Comparison of ENCODE assay signal across 15 cellular contexts in genomic region chr6:148967128-148967527, GRCh38.
DNase-seq lines count a peak whose midpoint lies in the region; ATAC-seq and TF ChIP-seq lines count a peak whose summit lies in the region.
"Had no signal": no experiment of that assay in that cellular context is flagged by ENCODE, and none has a peak within 500 bp of the region (broad histone marks: within the 10 kb centered on the region; RNA-seq: fewer than 3 reads in every experiment).

No MANE protein-coding gene starts in this region.

- no peaks in the 10 kb centered on the region for H3K9me3 ChIP-seq in HUES48 (ENCODE audit: control insufficient read depth, insufficient read depth, low read length)

- H3K4me3 ChIP-seq in HUES48 (ENCODE audit: low read depth, low read length) = no peak overlapping the region
- H3K4me3 ChIP-seq: GM12878, GM23248 had no signal

- no peaks in the 10 kb centered on the region for H3K9me3 Mint-ChIP-seq in brain
- no peaks in the 10 kb centered on the region for H3K9me3 Mint-ChIP-seq in nephron progenitor cell

- peaks cover 11% of the 10 kb centered on the region for H3K36me3 Mint-ChIP-seq in brain
- peaks cover 27% of the 10 kb centered on the region for H3K36me3 Mint-ChIP-seq in nephron progenitor cell (ENCODE audit: low read depth)

- peak overlapping the region in 1 of 5 experiments; percentile 60 for H3K4me3 Mint-ChIP-seq in brain
- H3K4me3 Mint-ChIP-seq in nephron progenitor cell = no peak overlapping the region

- no peak for ATAC-seq in GM19397 (IDR thresholded peaks at IDR 0.05; ENCODE audit: unreplicated experiment)
- ATAC-seq: GM12878, SK-N-SH treated with all-trans-retinoic acid at 6 μM for 48 hours had no signal

- H3K27ac ChIP-seq in HUES48 (ENCODE audit: low read depth, low read length) = peak overlapping the region; percentile 57
- H3K27ac ChIP-seq: GM23248 had no signal

- H3K27ac Mint-ChIP-seq in brain (peak overlapping the region in 4 of 5 experiments; percentile 67 to 96 (median 92)), nephron progenitor cell (peak overlapping the region; percentile 81)

- H3K27me3 ChIP-seq in HUES48 (ENCODE audit: control insufficient read depth, insufficient read depth, low read length) = no peaks in the 10 kb centered on the region

- DNase-seq in COR-L47 (lab: John Stamatoyannopoulos, UW) (peak; percentile 28), nephron progenitor cell (no peak), GM19238 (ENCODE audit: insufficient read length, low spot score) (no peak)
- no peak for DNase-seq in NK-92 treated with Interleukin-12 subunit alpha and Interleukin-12 subunit beta, amount 100 ng/mL, for 24 hours (lab: John Stamatoyannopoulos, UW)
- DNase-seq: DMS 273 treated with DMSO at 0.1 percent for 48 hours, GDM1, GM23248, Karpas-422, NCI-H2029 treated with DMSO at 0.1 percent for 48 hours, NCI-H524 had no signal

- peaks cover 13% of the 10 kb centered on the region for H3K36me3 ChIP-seq in HUES48 (ENCODE audit: control insufficient read depth, insufficient read depth, low read length)

- peaks cover 52% of the 10 kb centered on the region for H3K4me1 ChIP-seq in HUES48 (ENCODE audit: control insufficient read depth, insufficient read depth, low read length)

- H3K4me1 Mint-ChIP-seq in brain (peaks cover 60% of the 10 kb centered on the region), nephron progenitor cell (peaks cover 88% of the 10 kb centered on the region)

- H3K9ac ChIP-seq in HUES48 (ENCODE audit: low read depth, low read length) = no peak overlapping the region
- H3K9ac ChIP-seq: GM23248 had no signal

- TF ChIP-seq CTCF in brain (conservative IDR thresholded peaks at IDR 0.05) = no peak
- TF ChIP-seq CTCF in nephron progenitor cell (IDR thresholded peaks at IDR 0.05) = no peak

- H3K27me3 Mint-ChIP-seq in brain = peaks cover 6% of the 10 kb centered on the region
- H3K27me3 Mint-ChIP-seq in nephron progenitor cell (ENCODE audit: low read depth, poor library complexity) = no peaks in the 10 kb centered on the region
